In the genomic region with DNA sequence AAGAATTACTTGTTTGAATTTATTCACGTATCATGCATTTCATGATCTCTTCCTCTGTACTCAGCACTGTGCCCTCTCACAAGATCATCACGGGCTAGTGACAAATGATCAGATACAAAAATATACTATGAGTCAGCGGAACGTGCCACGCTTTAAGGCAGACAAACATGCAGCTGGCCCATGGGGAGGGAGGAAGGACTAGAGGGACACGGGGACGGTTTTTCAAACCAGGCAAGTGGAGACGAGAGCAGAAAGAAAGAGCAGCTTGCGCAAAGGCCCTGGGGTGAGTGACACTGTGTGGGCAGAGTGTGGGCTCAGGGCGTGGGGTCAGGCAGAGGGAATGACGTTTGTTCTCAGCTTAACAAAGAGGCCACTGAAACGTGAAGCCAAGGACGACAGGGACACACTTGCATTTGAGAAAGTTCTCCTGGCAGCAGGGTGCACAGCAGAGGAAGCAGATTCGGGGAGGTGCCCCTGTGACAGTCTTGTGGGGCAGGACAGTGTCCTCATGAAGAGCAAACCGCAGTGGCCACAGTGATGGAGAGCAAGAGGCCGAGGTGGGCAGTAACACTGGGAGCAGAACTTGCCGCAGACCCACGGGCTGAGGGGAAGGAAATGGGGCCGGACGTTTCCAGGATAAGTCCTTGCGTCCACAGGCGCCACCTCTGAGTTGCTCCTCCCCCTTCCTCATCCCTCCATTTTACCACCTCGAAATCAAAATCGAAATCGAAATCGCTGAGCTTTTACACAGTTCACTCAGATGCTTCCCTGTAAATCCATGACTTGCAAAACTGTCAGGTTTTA, we compare ENCODE assay signal across 12 cellular contexts. TPM values are rescaled to one million over a fixed set of nuclear protein-coding genes. Genes with fewer than 3 reads are reported as not detected.
A peak's percentile ranks its signal among the peaks of the same experiment; 100 is the strongest.
DNase-seq lines count a peak whose midpoint lies in the region; ATAC-seq, FAIRE-seq and TF ChIP-seq lines count a peak whose summit lies in the region.
"Had no signal": no experiment of that assay in that cellular context is flagged by ENCODE, and none has a peak within 500 bp of the region (broad histone marks: within the 10 kb centered on the region; RNA-seq: fewer than 3 reads in every experiment).

No MANE protein-coding gene starts in this region.

- H3K4me3 ChIP-seq in SK-N-SH (ENCODE audit: low read depth in 2 of 2, low read length in 1 of 2) = no peak overlapping the region
- no peak overlapping the region for H3K4me3 ChIP-seq in right atrium auricular region
- H3K4me3 ChIP-seq: SJSA1, tibial artery had no signal

- H3K9me3 ChIP-seq in SK-N-SH (no peaks in the 10 kb centered on the region), right atrium auricular region (no peaks in the 10 kb centered on the region)
- H3K9me3 ChIP-seq: SJSA1, tibial artery had no signal

- H4K20me1 ChIP-seq in SK-N-SH (ENCODE audit: insufficient read depth) = no peaks in the 10 kb centered on the region

- WGBS in SK-N-SH (ENCODE audit: low lambda C conversion rate) = 78% methylated on average over 26 of the region's 26 CpGs

- no peaks in the 10 kb centered on the region for H3K79me2 ChIP-seq in SK-N-SH (ENCODE audit: insufficient read depth)

- no peak for FAIRE-seq in urothelium cell line (lab: Jason Lieb, UNC)

- no peaks in the 10 kb centered on the region for H3K9me2 ChIP-seq in SK-N-SH

- H3K4me1 ChIP-seq in SK-N-SH (ENCODE audit: control insufficient read depth in 1 of 2, insufficient read depth in 2 of 2, low read depth in 1 of 2, low read length in 1 of 2) (peaks cover 0 to 2% of the 10 kb centered on the region in 2 experiments; a peak in 1 of 4 replicates), right atrium auricular region (peaks cover 0 to 65% of the 10 kb centered on the region in 2 donors)

- TF ChIP-seq EP300 in SK-N-SH (IDR thresholded peaks at IDR 0.05; ENCODE audit: borderline replicate concordance in 1 of 2, low read depth in 1 of 2, low read length in 1 of 2) = no peak

- no peaks in the 10 kb centered on the region for H3K36me3 ChIP-seq in SK-N-SH (replicated peaks in 1 of 2; ENCODE audit: control insufficient read depth in 1 of 2, insufficient read depth in 2 of 2, low read length in 1 of 2)
- no peaks in the 10 kb centered on the region for H3K36me3 ChIP-seq in right atrium auricular region
- H3K36me3 ChIP-seq: SJSA1, tibial artery had no signal

- CTCF ChIA-PET in SK-N-SH (lab: Yijun Ruan, JAX) = interaction anchor here (1.2 to 1.3 kb wide), 2 partner anchors 15 to 141 kb away, joined by 3 to 6 read pairs; no protein-coding TSS in a partner anchor

- no peak for DNase-seq in SK-N-SH
- DNase-seq in SKM-1 treated with dmso at 0.1 percent for 144 hours (lab: John Stamatoyannopoulos, UW; ENCODE audit: unreplicated experiment) = peak; percentile 20
- DNase-seq in right atrium auricular region (ENCODE audit: low spot score) = peak; percentile 69
- peak; percentile 66 for DNase-seq in urothelium cell line (ENCODE audit: low spot score)
- no peak for DNase-seq in NCI-H2227 treated with DMSO at 0.1 percent for 48 hours (lab: John Stamatoyannopoulos, UW)
- DNase-seq: natural killer cell, NCI-H1105 had no signal

- no peak overlapping the region for H3K4me2 ChIP-seq in SK-N-SH

- no peaks in the 10 kb centered on the region for H3F3A ChIP-seq in SK-N-SH (replicated peaks; ENCODE audit: insufficient read depth)

- no peak overlapping the region for H2AFZ ChIP-seq in SK-N-SH (ENCODE audit: low read depth)

- ATAC-seq in SK-N-SH treated with all-trans-retinoic acid at 6 μM for 48 hours = peak; percentile 34; the same call in 1 of the 3 replicates
- no peak for ATAC-seq in GM18505 (IDR thresholded peaks at IDR 0.05; ENCODE audit: unreplicated experiment)
- ATAC-seq in GM21515 (IDR thresholded peaks at IDR 0.05; ENCODE audit: unreplicated experiment) = no peak
- ATAC-seq: natural killer cell had no signal

- no peak for TF ChIP-seq POLR2A in GM18505 (IDR thresholded peaks at IDR 0.05; ENCODE audit: borderline replicate concordance, extremely low read depth, insufficient read depth, insufficient read length)

- no peak overlapping the region for H3K9ac ChIP-seq in SK-N-SH

- H3K27ac ChIP-seq in SK-N-SH (ENCODE audit: low read depth in 2 of 2, low read length in 1 of 2) = no peak overlapping the region
- peak overlapping the region; percentile 74 to 75 for H3K27ac ChIP-seq in right atrium auricular region
- H3K27ac ChIP-seq: SJSA1, tibial artery had no signal

- TF ChIP-seq RAD21 in SK-N-SH (IDR thresholded peaks at IDR 0.05; ENCODE audit: low read length) = no peak

- POLR2A ChIA-PET in SK-N-SH (lab: Yijun Ruan, JAX) = no interaction called here

- H3K27me3 ChIP-seq in SK-N-SH (ENCODE audit: insufficient read depth) = no peaks in the 10 kb centered on the region
- H3K27me3 ChIP-seq in right atrium auricular region = no peaks in the 10 kb centered on the region
- H3K27me3 ChIP-seq: SJSA1 had no signal

- no peak for TF ChIP-seq CTCF in SK-N-SH (IDR thresholded peaks at IDR 0.05)
- no peak for TF ChIP-seq CTCF in right atrium auricular region (IDR thresholded peaks at IDR 0.05)

TF ChIP-seq in SK-N-SH treated with all-trans-retinoic acid at 6 μM for 48 hours, 23 proteins besides CTCF, POLR2A, EP300 and RAD21:
- no peak for TF ChIP-seq ARNTL (CRISPR knock-in tag; IDR thresholded peaks at IDR 0.05; ENCODE audit: borderline replicate concordance, low read depth)

TF ChIP-seq in SK-N-SH, 30 proteins besides CTCF, POLR2A, EP300 and RAD21:
- TF ChIP-seq POLR2AphosphoS5 (IDR thresholded peaks at IDR 0.05; ENCODE audit: low read depth, low read length) = no peak
- no peak for TF ChIP-seq USF2 (IDR thresholded peaks at IDR 0.05; ENCODE audit: borderline replicate concordance, low read depth, low read length)
- TF ChIP-seq MXI1 (IDR thresholded peaks at IDR 0.05; ENCODE audit: low read depth, low read length) = no peak
- no peak for TF ChIP-seq RFX5 (IDR thresholded peaks at IDR 0.05; ENCODE audit: low read length)
- TF ChIP-seq SIN3A (IDR thresholded peaks at IDR 0.05; ENCODE audit: borderline replicate concordance, low read depth, low read length) = no peak
- TF ChIP-seq SMC3 (IDR thresholded peaks at IDR 0.05; ENCODE audit: low read depth, low read length) = no peak
- TF ChIP-seq, protein P1, sequence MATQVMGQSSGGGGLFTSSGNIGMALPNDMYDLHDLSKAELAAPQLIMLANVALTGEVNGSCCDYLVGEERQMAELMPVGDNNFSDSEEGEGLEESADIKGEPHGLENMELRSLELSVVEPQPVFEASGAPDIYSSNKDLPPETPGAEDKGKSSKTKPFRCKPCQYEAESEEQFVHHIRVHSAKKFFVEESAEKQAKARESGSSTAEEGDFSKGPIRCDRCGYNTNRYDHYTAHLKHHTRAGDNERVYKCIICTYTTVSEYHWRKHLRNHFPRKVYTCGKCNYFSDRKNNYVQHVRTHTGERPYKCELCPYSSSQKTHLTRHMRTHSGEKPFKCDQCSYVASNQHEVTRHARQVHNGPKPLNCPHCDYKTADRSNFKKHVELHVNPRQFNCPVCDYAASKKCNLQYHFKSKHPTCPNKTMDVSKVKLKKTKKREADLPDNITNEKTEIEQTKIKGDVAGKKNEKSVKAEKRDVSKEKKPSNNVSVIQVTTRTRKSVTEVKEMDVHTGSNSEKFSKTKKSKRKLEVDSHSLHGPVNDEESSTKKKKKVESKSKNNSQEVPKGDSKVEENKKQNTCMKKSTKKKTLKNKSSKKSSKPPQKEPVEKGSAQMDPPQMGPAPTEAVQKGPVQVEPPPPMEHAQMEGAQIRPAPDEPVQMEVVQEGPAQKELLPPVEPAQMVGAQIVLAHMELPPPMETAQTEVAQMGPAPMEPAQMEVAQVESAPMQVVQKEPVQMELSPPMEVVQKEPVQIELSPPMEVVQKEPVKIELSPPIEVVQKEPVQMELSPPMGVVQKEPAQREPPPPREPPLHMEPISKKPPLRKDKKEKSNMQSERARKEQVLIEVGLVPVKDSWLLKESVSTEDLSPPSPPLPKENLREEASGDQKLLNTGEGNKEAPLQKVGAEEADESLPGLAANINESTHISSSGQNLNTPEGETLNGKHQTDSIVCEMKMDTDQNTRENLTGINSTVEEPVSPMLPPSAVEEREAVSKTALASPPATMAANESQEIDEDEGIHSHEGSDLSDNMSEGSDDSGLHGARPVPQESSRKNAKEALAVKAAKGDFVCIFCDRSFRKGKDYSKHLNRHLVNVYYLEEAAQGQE (IDR thresholded peaks at IDR 0.05; ENCODE audit: low read depth, low read length) = no peak
- TF ChIP-seq RXRA (IDR thresholded peaks at IDR 0.05; ENCODE audit: borderline replicate concordance, low read depth) = no peak
- TF ChIP-seq JUND (IDR thresholded peaks at IDR 0.05) = no peak
- TF ChIP-seq TAF1 (IDR thresholded peaks at IDR 0.05; ENCODE audit: borderline replicate concordance, low read depth, low read length) = no peak
- no peak for TF ChIP-seq FOXJ3 (CRISPR knock-in tag; IDR thresholded peaks at IDR 0.05)
- no peak for TF ChIP-seq RCOR1 (IDR thresholded peaks at IDR 0.05; ENCODE audit: low read length)
- TF ChIP-seq TEAD4 (IDR thresholded peaks at IDR 0.05; ENCODE audit: borderline replicate concordance, insufficient read depth) = no peak
- TF ChIP-seq YY1 (IDR thresholded peaks at IDR 0.05; ENCODE audit: low read depth) = no peak

RNA-seq across cellular contexts. Expression of gene RPS6KA2, which starts 6.9 kb away (rescaled TPM):
- polyA plus RNA-seq in SK-N-SH (2012; rRNA removed) = 59.5 and 60.3 TPM in 2 replicates
- 51.5 and 62.1 TPM in 2 replicates for polyA plus RNA-seq in SK-N-SH (2012; cell fraction: cytosol; rRNA removed)
- polyA plus RNA-seq in SK-N-SH (2012; cell fraction: nucleus; rRNA removed) = 47.9 and 50.9 TPM in 2 replicates
- 100 to 1,000 TPM in 1 of 2 donors, 10 to 100 TPM in 1; 78.6 to 131 TPM for total RNA-seq in right atrium auricular region

RNA-seq across cellular contexts. Expression of gene RAMACL, which starts 47.5 kb away (rescaled TPM):
- polyA plus RNA-seq in SK-N-SH (2012; rRNA removed) = 0.10 and 0.39 TPM in 2 replicates
- 0.46 and 0.81 TPM in 2 replicates for polyA plus RNA-seq in SK-N-SH (2012; cell fraction: cytosol; rRNA removed)
- 0.95 and 1.4 TPM in 2 replicates for polyA plus RNA-seq in SK-N-SH (2012; cell fraction: nucleus; rRNA removed)
- total RNA-seq in right atrium auricular region = under 1 TPM; 0.20 to 0.52 TPM

Comparison
In these comparisons a context has a peak if more than half of its experiments do, and no peak if none do; other contexts are left out.
1. DNase-seq: peak in SKM-1 treated with dmso at 0.1 percent for 144 hours (single experiment), right atrium auricular region (single experiment) and urothelium cell line (single experiment); none in SK-N-SH (single experiment) and NCI-H2227 treated with DMSO at 0.1 percent for 48 hours (single experiment).
2. H3K27ac ChIP-seq: peak in right atrium auricular region (2 of 2); none in SK-N-SH (0 of 2).